Comparison of ENCODE assay signal across 8 cellular contexts in genomic region chrX:93874554-93874953, GRCh38.
DNase-seq lines count a peak whose midpoint lies in the region; ATAC-seq and TF ChIP-seq lines count a peak whose summit lies in the region.

No MANE protein-coding gene starts in this region.

- peaks cover 5% of the 10 kb centered on the region for H3K4me1 Mint-ChIP-seq in endothelial cell (ENCODE audit: unreplicated experiment)
- no peaks in the 10 kb centered on the region for H3K4me1 Mint-ChIP-seq in stimulated activated effector memory CD8-positive, alpha-beta T cell treated with anti-CD3 and anti-CD28 coated beads, Interleukin-12 subunit alpha, Interleukin-12 subunit beta, amount 100 ng/mL, for 72 hours

- H3K4me3 Mint-ChIP-seq in endothelial cell (ENCODE audit: unreplicated experiment), result no peak overlapping the region
- H3K4me3 Mint-ChIP-seq in stimulated activated effector memory CD8-positive, alpha-beta T cell treated with anti-CD3 and anti-CD28 coated beads, Interleukin-12 subunit alpha, Interleukin-12 subunit beta, amount 100 ng/mL, for 72 hours, result no peak overlapping the region

- ATAC-seq in stimulated activated effector memory CD8-positive, alpha-beta T cell treated with anti-CD3 and anti-CD28 coated beads, Interleukin-12 subunit alpha, Interleukin-12 subunit beta, amount 100 ng/mL, for 72 hours, result no peak

- DNase-seq in NCI-H2081 (lab: John Stamatoyannopoulos, UW) (peak; percentile 47 to 54), NCI-H2081 treated with DMSO at 0.1 percent for 48 hours (lab: John Stamatoyannopoulos, UW) (no peak), NCI-H460 (ENCODE audit: extremely low read depth, low read depth) (peak; percentile 40), endothelial cell (ENCODE audit: low spot score) (peak; percentile 46), putamen (ENCODE audit: low spot score) (peak; percentile 0), germinal center (ENCODE audit: low spot score) (no peak), DMS79 (lab: John Stamatoyannopoulos, UW) (no peak)
- DNase-seq in stimulated activated effector memory CD8-positive, alpha-beta T cell treated with anti-CD3 and anti-CD28 coated beads, Interleukin-12 subunit alpha, Interleukin-12 subunit beta, amount 100 ng/mL, for 72 hours (ENCODE audit: low spot score in 2 of 2), result no peak

- no peak overlapping the region for H3K27ac Mint-ChIP-seq in endothelial cell (ENCODE audit: unreplicated experiment)
- no peak overlapping the region for H3K27ac Mint-ChIP-seq in stimulated activated effector memory CD8-positive, alpha-beta T cell treated with anti-CD3 and anti-CD28 coated beads, Interleukin-12 subunit alpha, Interleukin-12 subunit beta, amount 100 ng/mL, for 72 hours

- H3K36me3 Mint-ChIP-seq in endothelial cell (ENCODE audit: low read depth, unreplicated experiment), result peaks cover 6% of the 10 kb centered on the region
- no peaks in the 10 kb centered on the region for H3K36me3 Mint-ChIP-seq in stimulated activated effector memory CD8-positive, alpha-beta T cell treated with anti-CD3 and anti-CD28 coated beads, Interleukin-12 subunit alpha, Interleukin-12 subunit beta, amount 100 ng/mL, for 72 hours

- no peaks in the 10 kb centered on the region for H3K27me3 Mint-ChIP-seq in endothelial cell (ENCODE audit: unreplicated experiment)

- TF ChIP-seq CTCF in endothelial cell (IDR thresholded peaks at IDR 0.05; ENCODE audit: unreplicated experiment), result peak; percentile 64

- peaks cover 5% of the 10 kb centered on the region for H3K9me3 Mint-ChIP-seq in endothelial cell (ENCODE audit: unreplicated experiment)
- H3K9me3 Mint-ChIP-seq in stimulated activated effector memory CD8-positive, alpha-beta T cell treated with anti-CD3 and anti-CD28 coated beads, Interleukin-12 subunit alpha, Interleukin-12 subunit beta, amount 100 ng/mL, for 72 hours, result peaks cover 8% of the 10 kb centered on the region

Comparison
In these comparisons a context has a peak if more than half of its experiments do, and no peak if none do; other contexts are left out.
1. DNase-seq: peak in NCI-H2081 (2 of 2), NCI-H460 (single experiment), endothelial cell (single experiment) and putamen (single experiment); none in NCI-H2081 treated with DMSO at 0.1 percent for 48 hours (single experiment), germinal center (single experiment), DMS79 (single experiment) and stimulated activated effector memory CD8-positive, alpha-beta T cell treated with anti-CD3 and anti-CD28 coated beads, Interleukin-12 subunit alpha, Interleukin-12 subunit beta, amount 100 ng/mL, for 72 hours (0 of 2).